ENCODE assay signal across 23 cellular contexts in the genomic region with DNA sequence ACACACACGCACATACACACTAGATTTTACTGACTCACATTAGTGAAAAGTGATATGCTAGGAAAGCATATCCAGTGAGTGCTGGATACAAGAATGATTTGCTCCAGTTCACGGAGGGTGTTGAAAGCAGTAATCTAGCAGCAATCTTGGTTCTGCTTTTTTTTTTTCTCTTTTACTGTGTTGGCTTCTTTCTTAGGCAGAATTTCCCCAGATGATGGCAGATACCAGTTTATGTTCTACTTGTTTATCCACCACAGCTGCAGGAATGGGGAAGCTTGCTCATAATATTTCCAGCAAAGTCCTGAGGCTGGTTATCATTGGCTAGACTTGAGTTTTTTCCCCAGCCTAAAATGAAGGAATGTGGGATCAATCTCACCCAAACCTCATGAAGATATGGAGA.
DNase-seq lines count a peak whose midpoint lies in the region; ATAC-seq and TF ChIP-seq lines count a peak whose summit lies in the region.
"Had no signal": no experiment of that assay in that cellular context is flagged by ENCODE, and none has a peak within 500 bp of the region (broad histone marks: within the 10 kb centered on the region; RNA-seq: fewer than 3 reads in every experiment).

No MANE protein-coding gene starts in this region.

- no peaks in the 10 kb centered on the region for H3K79me1 ChIP-seq in neuronal stem cell (ENCODE audit: low read depth, low read length)

- no peak overlapping the region for H3K23ac ChIP-seq in neuronal stem cell (ENCODE audit: low read depth, low read length, poor library complexity)

- H2BK5ac ChIP-seq in neuronal stem cell (ENCODE audit: low read length) = no peak overlapping the region

- H3K27ac ChIP-seq in neuronal stem cell (replicated peaks; ENCODE audit: low read length) = no peak overlapping the region
- H3K27ac ChIP-seq: breast epithelium had no signal

- H4K8ac ChIP-seq in neuronal stem cell (ENCODE audit: low read depth, low read length) = no peak overlapping the region

- intact Hi-C loops in posterior vena cava (cut with DNase I) = no loop called here
- intact Hi-C loops in activated CD4-positive, alpha-beta T cell treated with anti-CD3 and anti-CD28 coated beads for 36 hours (cut with DNase I, micrococcal nuclease) = no loop called here

- H3K9ac ChIP-seq in neuronal stem cell (ENCODE audit: low read depth, low read length, poor library complexity) = peak overlapping the region; percentile 13

- H3K4me1 ChIP-seq in neuronal stem cell (ENCODE audit: control insufficient read depth in 2 of 2, insufficient read depth in 1 of 2, low read depth in 1 of 2, low read length in 2 of 2) = no peaks in the 10 kb centered on the region
- H3K4me1 ChIP-seq: BE2C, breast epithelium had no signal

- DNase-seq in neuronal stem cell (ENCODE audit: low spot score) = no peak
- DNase-seq in posterior vena cava (ENCODE audit: low spot score) = no peak
- no peak for DNase-seq in WTC11 (ENCODE audit: low spot score)
- no peak for DNase-seq in activated CD4-positive, alpha-beta T cell treated with anti-CD3 and anti-CD28 coated beads for 36 hours
- DNase-seq in stimulated activated CD4-positive, alpha-beta T cell treated with anti-CD3 and anti-CD28 coated beads, Interleukin-4, amount 100 ng/mL, for 4 hours = no peak
- DNase-seq: activated CD4-positive, alpha-beta T cell treated with anti-CD3 and anti-CD28 coated beads, Interleukin-2, amount 50 U/mL, for 1 hour; activated T-cell treated with anti-CD3 and anti-CD28 coated beads, Interleukin-2, amount 50 U/mL, for 48 hours; BE2C; DMS 273 treated with DMSO at 0.1 percent for 48 hours; glutamatergic neuron; mammary epithelial cell; NCI-H1105 treated with DMSO at 0.1 percent for 48 hours; NK-92 treated with Interleukin-12 subunit alpha and Interleukin-12 subunit beta, amount 100 ng/mL, for 24 hours; Right ventricle myocardium superior; stimulated activated CD8-positive, alpha-beta memory T cell treated with anti-CD3 and anti-CD28 coated beads, Interleukin-4, amount 100 ng/mL, for 48 hours had no signal

- no peaks in the 10 kb centered on the region for H3K27me3 Mint-ChIP-seq in WTC11 (ENCODE audit: low read depth)
- peaks cover 8% of the 10 kb centered on the region for H3K27me3 Mint-ChIP-seq in activated CD4-positive, alpha-beta T cell treated with anti-CD3 and anti-CD28 coated beads for 36 hours
- H3K27me3 Mint-ChIP-seq: activated naive CD8-positive, alpha-beta T cell had no signal

- H3K14ac ChIP-seq in neuronal stem cell (ENCODE audit: low read length) = no peak overlapping the region

- H3K9me3 Mint-ChIP-seq in WTC11 = peaks cover 8% of the 10 kb centered on the region
- no peaks in the 10 kb centered on the region for H3K9me3 Mint-ChIP-seq in activated CD4-positive, alpha-beta T cell treated with anti-CD3 and anti-CD28 coated beads for 36 hours (ENCODE audit: low read depth)

- H3K36me3 ChIP-seq in neuronal stem cell (replicated peaks in 1 of 2; ENCODE audit: control insufficient read depth in 2 of 2, insufficient read depth in 2 of 2, low read length in 2 of 2) = no peaks in the 10 kb centered on the region
- H3K36me3 ChIP-seq: BE2C, breast epithelium had no signal

- no peak for TF ChIP-seq CTCF in WTC11 (IDR thresholded peaks at IDR 0.05)

- no peak overlapping the region for H2AFZ ChIP-seq in neuronal stem cell (ENCODE audit: low read length)

- no peak overlapping the region for H4K91ac ChIP-seq in neuronal stem cell (ENCODE audit: low read depth, low read length, poor library complexity)

- CTCF ChIA-PET in WTC11 (lab: Charles Lee) = no interaction called here
- CTCF ChIA-PET in activated CD4-positive, alpha-beta T cell treated with anti-CD3 and anti-CD28 coated beads for 36 hours (lab: Charles Lee) = interaction anchor here (1.1 to 1.3 kb wide), 2 partner anchors 13 to 87 kb away, joined by 3 to 4 read pairs; no protein-coding TSS in a partner anchor

- WGBS in neuronal stem cell (ENCODE audit: extremely low coverage in 2 of 2, insufficient read length in 2 of 2, insufficient replicate concordance in 1 of 2), 2 donors = no CpG with 5 or more reads among the region's 2 CpGs

- H3K27me3 ChIP-seq in neuronal stem cell (ENCODE audit: control insufficient read depth in 3 of 3, insufficient read depth in 3 of 3, low read depth in 1 of 3, low read length in 3 of 3) = no peaks in the 10 kb centered on the region
- H3K27me3 ChIP-seq: BE2C, breast epithelium had no signal

- no peak overlapping the region for H3K4ac ChIP-seq in neuronal stem cell (ENCODE audit: low read length)

- H3K4me1 Mint-ChIP-seq in WTC11 = no peaks in the 10 kb centered on the region
- H3K4me1 Mint-ChIP-seq in activated CD4-positive, alpha-beta T cell treated with anti-CD3 and anti-CD28 coated beads for 36 hours = no peaks in the 10 kb centered on the region
- H3K4me1 Mint-ChIP-seq: neural crest cell had no signal

- POLR2A ChIA-PET in WTC11 (lab: Charles Lee) = interaction anchor here (0.6 kb wide), 1 partner anchor 24 kb away, joined by 5 read pairs; no protein-coding TSS in a partner anchor
- POLR2A ChIA-PET in activated CD4-positive, alpha-beta T cell treated with anti-CD3 and anti-CD28 coated beads for 36 hours (lab: Charles Lee) = no interaction called here

- no peak overlapping the region for H3K4me3 Mint-ChIP-seq in WTC11
- H3K4me3 Mint-ChIP-seq in activated CD4-positive, alpha-beta T cell treated with anti-CD3 and anti-CD28 coated beads for 36 hours = no peak overlapping the region
- H3K4me3 Mint-ChIP-seq: activated naive CD8-positive, alpha-beta T cell; neural crest cell had no signal

- ATAC-seq in GM18870 (IDR thresholded peaks at IDR 0.05; ENCODE audit: unreplicated experiment) (peak; percentile 74), HG02759 (IDR thresholded peaks at IDR 0.05; ENCODE audit: unreplicated experiment) (peak; percentile 67), HG03565 (IDR thresholded peaks at IDR 0.05; ENCODE audit: unreplicated experiment) (peak; percentile 68), WTC11 (no peak)
- no peak for ATAC-seq in activated CD4-positive, alpha-beta T cell treated with anti-CD3 and anti-CD28 coated beads for 36 hours
- ATAC-seq: esophagus mucosa, sciatic nerve had no signal

- H2AK5ac ChIP-seq in neuronal stem cell (ENCODE audit: low read depth, low read length) = no peak overlapping the region

- H2BK15ac ChIP-seq in neuronal stem cell (ENCODE audit: low read length) = no peak overlapping the region

- no peak overlapping the region for H3K18ac ChIP-seq in neuronal stem cell (ENCODE audit: low read length)

- no peak overlapping the region for H3K4me3 ChIP-seq in neuronal stem cell (ENCODE audit: low read length in 2 of 2)
- H3K4me3 ChIP-seq: breast epithelium had no signal

- H2BK12ac ChIP-seq in neuronal stem cell (ENCODE audit: low read length) = no peak overlapping the region

- no peak overlapping the region for H2BK120ac ChIP-seq in neuronal stem cell (ENCODE audit: low read depth, low read length)

- no peaks in the 10 kb centered on the region for H3K9me3 ChIP-seq in neuronal stem cell (replicated peaks in 1 of 2; ENCODE audit: control insufficient read depth in 2 of 2, insufficient read depth in 1 of 2, low read depth in 1 of 2, low read length in 2 of 2)
- H3K9me3 ChIP-seq: BE2C had no signal

- H3K27ac Mint-ChIP-seq in WTC11 = no peak overlapping the region
- H3K27ac Mint-ChIP-seq in activated CD4-positive, alpha-beta T cell treated with anti-CD3 and anti-CD28 coated beads for 36 hours = no peak overlapping the region
- H3K27ac Mint-ChIP-seq: activated naive CD8-positive, alpha-beta T cell had no signal

- 0 out of 2 replicates have a peak, but pooled peaks cover 3% of the 10 kb centered on the region for H3K36me3 Mint-ChIP-seq in WTC11
- no peaks in the 10 kb centered on the region for H3K36me3 Mint-ChIP-seq in activated CD4-positive, alpha-beta T cell treated with anti-CD3 and anti-CD28 coated beads for 36 hours (ENCODE audit: low read depth)
- H3K36me3 Mint-ChIP-seq: activated naive CD8-positive, alpha-beta T cell had no signal

- H3K4me2 ChIP-seq in neuronal stem cell (ENCODE audit: insufficient read depth, low read length, poor library complexity, severe bottlenecking) = no peak overlapping the region

TF ChIP-seq in WTC11, 78 proteins besides CTCF, POLR2A, EP300 and RAD21 (continues in another document):
- TF ChIP-seq RORB (CRISPR knock-in tag; IDR thresholded peaks at IDR 0.05) = no peak
- TF ChIP-seq, protein P1, sequence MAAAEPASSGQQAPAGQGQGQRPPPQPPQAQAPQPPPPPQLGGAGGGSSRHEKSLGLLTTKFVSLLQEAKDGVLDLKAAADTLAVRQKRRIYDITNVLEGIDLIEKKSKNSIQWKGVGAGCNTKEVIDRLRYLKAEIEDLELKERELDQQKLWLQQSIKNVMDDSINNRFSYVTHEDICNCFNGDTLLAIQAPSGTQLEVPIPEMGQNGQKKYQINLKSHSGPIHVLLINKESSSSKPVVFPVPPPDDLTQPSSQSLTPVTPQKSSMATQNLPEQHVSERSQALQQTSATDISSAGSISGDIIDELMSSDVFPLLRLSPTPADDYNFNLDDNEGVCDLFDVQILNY (CRISPR knock-in tag; IDR thresholded peaks at IDR 0.05) = no peak
- TF ChIP-seq IRF2 (CRISPR knock-in tag; IDR thresholded peaks at IDR 0.05; ENCODE audit: borderline replicate concordance, low read depth) = no peak
- TF ChIP-seq HMGA2 (CRISPR knock-in tag; IDR thresholded peaks at IDR 0.05) = no peak
- TF ChIP-seq STAT6 (CRISPR knock-in tag; conservative IDR thresholded peaks at IDR 0.05; ENCODE audit: low read depth) = no peak
- TF ChIP-seq ATF3 (CRISPR knock-in tag; conservative IDR thresholded peaks at IDR 0.05) = no peak

Comparison
In these comparisons a context has a peak if more than half of its experiments do, and no peak if none do; other contexts are left out.
1. ATAC-seq: peak in GM18870 (single experiment), HG02759 (single experiment) and HG03565 (single experiment); none in WTC11 (single experiment) and activated CD4-positive, alpha-beta T cell treated with anti-CD3 and anti-CD28 coated beads for 36 hours (single experiment).